8 cellular contexts compared by ENCODE assay signal in genomic region chr13:31424130-31424729, GRCh38.
DNase-seq lines count a peak whose midpoint lies in the region; ATAC-seq lines count a peak whose summit lies in the region.

No MANE protein-coding gene starts in this region.

- peaks cover 0 to 1% (median 0%) of the 10 kb centered on the region in 7 donors for H3K9me3 Mint-ChIP-seq in CD4-positive, CD25-positive, alpha-beta regulatory T cell

- ATAC-seq in CD4-positive, CD25-positive, alpha-beta regulatory T cell (ENCODE audit: low read depth in 2 of 2): peak in 1 of 2 donors; percentile 44
- ATAC-seq in GM19043 (IDR thresholded peaks at IDR 0.05; ENCODE audit: low read depth, unreplicated experiment): peak; percentile 85
- peak; percentile 92 for ATAC-seq in HG03139 (IDR thresholded peaks at IDR 0.05; ENCODE audit: unreplicated experiment)

- H3K4me1 ChIP-seq in CD4-positive, CD25-positive, alpha-beta regulatory T cell (ENCODE audit: control insufficient read depth, insufficient read depth, low read length, poor library complexity, severe bottlenecking): no peaks in the 10 kb centered on the region

- H3K4me3 Mint-ChIP-seq in CD4-positive, CD25-positive, alpha-beta regulatory T cell: no peak overlapping the region

- no peaks in the 10 kb centered on the region for H3K9me3 ChIP-seq in CD4-positive, CD25-positive, alpha-beta regulatory T cell (ENCODE audit: control insufficient read depth in 2 of 2, low read length in 2 of 2)

- H3K27me3 ChIP-seq in CD4-positive, CD25-positive, alpha-beta regulatory T cell (ENCODE audit: control insufficient read depth, insufficient read depth, low read length): peaks cover 5% of the 10 kb centered on the region

- H3K27me3 Mint-ChIP-seq in CD4-positive, CD25-positive, alpha-beta regulatory T cell: peaks cover 6% of the 10 kb centered on the region

- H3K4me3 ChIP-seq in CD4-positive, CD25-positive, alpha-beta regulatory T cell (ENCODE audit: low read depth, low read length): no peak overlapping the region

- peaks cover 0 to 2% (median 0%) of the 10 kb centered on the region in 4 donors for H3K4me1 Mint-ChIP-seq in CD4-positive, CD25-positive, alpha-beta regulatory T cell

- no peak overlapping the region for H3K27ac ChIP-seq in CD4-positive, CD25-positive, alpha-beta regulatory T cell (ENCODE audit: insufficient read depth, low read length, poor library complexity, severe bottlenecking)

- H3K36me3 ChIP-seq in CD4-positive, CD25-positive, alpha-beta regulatory T cell (ENCODE audit: control insufficient read depth, insufficient read depth, low read length): no peaks in the 10 kb centered on the region

- no peaks in the 10 kb centered on the region for H3K36me3 Mint-ChIP-seq in CD4-positive, CD25-positive, alpha-beta regulatory T cell

- peak in 2 of 3 donors; percentile 23 to 64 for DNase-seq in CD4-positive, CD25-positive, alpha-beta regulatory T cell
- peak; percentile 36 for DNase-seq in NCI-H345 treated with DMSO at 0.1 percent for 48 hours (lab: John Stamatoyannopoulos, UW; ENCODE audit: unreplicated experiment)
- DNase-seq in activated CD4-positive, alpha-beta T cell treated with anti-CD3 and anti-CD28 coated beads for 4 hours: peak; percentile 26
- DNase-seq in ecto neural progenitor cell (ENCODE audit: low spot score): peak; percentile 79
- DNase-seq in medulla oblongata (ENCODE audit: extremely low spot score): peak; percentile 85
- DNase-seq in stimulated activated CD8-positive, alpha-beta memory T cell treated with anti-CD3 and anti-CD28 coated beads, Interleukin-2, amount 100 ng/mL, for 48 hours (ENCODE audit: low read depth in 2 of 2): peak; percentile 29 to 50

- H3K27ac Mint-ChIP-seq in CD4-positive, CD25-positive, alpha-beta regulatory T cell: no peak overlapping the region

Comparison
In these comparisons a context has a peak if more than half of its experiments do, and no peak if none do; other contexts are left out.
1. DNase-seq: peak in every context shown above with its lines; median percentile 85 in medulla oblongata; 79 in ecto neural progenitor cell; 44 in CD4-positive, CD25-positive, alpha-beta regulatory T cell; 40 in stimulated activated CD8-positive, alpha-beta memory T cell treated with anti-CD3 and anti-CD28 coated beads, Interleukin-2, amount 100 ng/mL, for 48 hours; 36 in NCI-H345 treated with DMSO at 0.1 percent for 48 hours; 26 in activated CD4-positive, alpha-beta T cell treated with anti-CD3 and anti-CD28 coated beads for 4 hours.